In genomic region chr1:244862699-244863490, GRCh38 we compare ENCODE assay signal across 8 cellular contexts. TPM values are rescaled to one million over a fixed set of nuclear protein-coding genes. Genes with fewer than 3 reads are reported as not detected.
DNase-seq lines count a peak whose midpoint lies in the region; ATAC-seq, FAIRE-seq and TF ChIP-seq lines count a peak whose summit lies in the region.

No MANE protein-coding gene starts in this region.

- H3K9me3 ChIP-seq in pancreas (no peaks in the 10 kb centered on the region), thyroid gland (no peaks in the 10 kb centered on the region)

- TF ChIP-seq CTCF in pancreas (IDR thresholded peaks at IDR 0.05) (no peak), thyroid gland (IDR thresholded peaks at IDR 0.05) (peak in 1 of 6 experiments; percentile 20)

- ATAC-seq in HG02571 (IDR thresholded peaks at IDR 0.05; ENCODE audit: unreplicated experiment): peak; percentile 52
- ATAC-seq in activated naive CD8-positive, alpha-beta T cell treated with anti-CD3 and anti-CD28 coated beads, Interleukin-2, amount 10 ng/mL, durations not matched to agents 7 days and 5 days (ENCODE audit: low read depth): peak; percentile 65
- peak; percentile 85 for ATAC-seq in Right ventricle myocardium inferior
- peak; percentile 68 to 79 (median 78) for ATAC-seq in pancreas

- H3K4me3 ChIP-seq in GM08714 (ENCODE audit: low read length): peak overlapping the region; percentile 88
- peak overlapping the region; percentile 87 to 99 (median 97) for H3K4me3 ChIP-seq in pancreas
- peak overlapping the region; percentile 62 to 99 (median 96) for H3K4me3 ChIP-seq in thyroid gland (replicated peaks in 1 of 3)

- H3K36me3 ChIP-seq in pancreas (peaks cover 8 to 24% (median 18%) of the 10 kb centered on the region in 3 donors), thyroid gland (peaks cover 23 to 24% of the 10 kb centered on the region in 2 donors)

- H3K27me3 ChIP-seq in pancreas: no peaks in the 10 kb centered on the region
- H3K27me3 ChIP-seq in thyroid gland: no peaks in the 10 kb centered on the region

- no peak for FAIRE-seq in pancreas (lab: Jason Lieb, UNC)

- peak; percentile 21 to 86 for TF ChIP-seq POLR2A in thyroid gland (IDR thresholded peaks at IDR 0.05)

- peaks cover 40% of the 10 kb centered on the region for H3K36me3 Mint-ChIP-seq in activated naive CD8-positive, alpha-beta T cell treated with anti-CD3 and anti-CD28 coated beads, Interleukin-2, amount 10 ng/mL, durations not matched to agents 7 days and 5 days

- no peaks in the 10 kb centered on the region for H3K9me3 Mint-ChIP-seq in activated naive CD8-positive, alpha-beta T cell treated with anti-CD3 and anti-CD28 coated beads, Interleukin-2, amount 10 ng/mL, durations not matched to agents 7 days and 5 days

- H3K4me1 ChIP-seq in pancreas: peaks cover 19 to 40% (median 26%) of the 10 kb centered on the region in 3 donors
- peaks cover 29 to 31% of the 10 kb centered on the region in 2 donors for H3K4me1 ChIP-seq in thyroid gland

- peak overlapping the region; percentile 96 to 100 (median 98) for H3K27ac ChIP-seq in pancreas
- H3K27ac ChIP-seq in thyroid gland: peak overlapping the region; percentile 98 to 100 (median 100)

- WGBS in pancreas, 2 donors: 0% methylated on average over 47 to 87 of the region's 87 CpGs
- WGBS in thyroid gland, 2 donors: 0 to 1% methylated on average over 19 of the region's 87 CpGs

- peak overlapping the region; percentile 90 for H3K4me3 Mint-ChIP-seq in activated naive CD8-positive, alpha-beta T cell treated with anti-CD3 and anti-CD28 coated beads, Interleukin-2, amount 10 ng/mL, durations not matched to agents 7 days and 5 days

- POLR2A ChIA-PET in activated naive CD8-positive, alpha-beta T cell treated with anti-CD3 and anti-CD28 coated beads, Interleukin-2, amount 10 ng/mL, durations not matched to agents 7 days and 5 days (lab: Charles Lee): interaction anchor here (0.5 to 18.9 kb wide), 12 partner anchors 8 to 412 kb away, joined by 3 to 391 read pairs (median 5); partner anchors contain the start of gene COX20

- peaks cover 40% of the 10 kb centered on the region for H3K4me1 Mint-ChIP-seq in activated naive CD8-positive, alpha-beta T cell treated with anti-CD3 and anti-CD28 coated beads, Interleukin-2, amount 10 ng/mL, durations not matched to agents 7 days and 5 days

- peak; percentile 96 for DNase-seq in NCI-H1048 (lab: John Stamatoyannopoulos, UW)
- peak; percentile 90 for DNase-seq in SKM-1 treated with dmso at 0.1 percent for 144 hours (lab: John Stamatoyannopoulos, UW; ENCODE audit: unreplicated experiment)
- DNase-seq in activated naive CD8-positive, alpha-beta T cell treated with anti-CD3 and anti-CD28 coated beads, Interleukin-2, amount 10 ng/mL, durations not matched to agents 7 days and 5 days: peak; percentile 94
- DNase-seq in Right ventricle myocardium inferior (ENCODE audit: missing footprints): peak; percentile 98
- DNase-seq in pancreas: peak; percentile 96 to 100 (median 98)
- peak; percentile 96 to 97 for DNase-seq in thyroid gland

- intact Hi-C loops in Right ventricle myocardium inferior (cut with DNase I) (loop anchor here (2.0 kb wide), 1 partner anchor 210 kb away; the partner anchor contains the start of gene DESI2), pancreas (cut with DNase I) (no loop called here), thyroid gland (cut with DNase I) (loop anchor here (5.0 kb wide), 1 partner anchor 104 kb away; a partner anchor contains a TSS)

- no peaks in the 10 kb centered on the region for H3K27me3 Mint-ChIP-seq in activated naive CD8-positive, alpha-beta T cell treated with anti-CD3 and anti-CD28 coated beads, Interleukin-2, amount 10 ng/mL, durations not matched to agents 7 days and 5 days

- H3K27ac Mint-ChIP-seq in activated naive CD8-positive, alpha-beta T cell treated with anti-CD3 and anti-CD28 coated beads, Interleukin-2, amount 10 ng/mL, durations not matched to agents 7 days and 5 days: peak overlapping the region; percentile 98

RNA-seq across cellular contexts. Expression of gene HNRNPU, which starts 1.4 kb away (rescaled TPM):
- total RNA-seq in activated naive CD8-positive, alpha-beta T cell treated with anti-CD3 and anti-CD28 coated beads, Interleukin-2, amount 10 ng/mL, durations not matched to agents 7 days and 5 days: 100 to 1,000 TPM; 388 to 398 TPM
- total RNA-seq in Right ventricle myocardium inferior (165 TPM), pancreas (100 to 1,000 TPM in 4 of 6 donors, 10 to 100 TPM in 2; 87.9 to 157 (median 115) TPM), thyroid gland (100 to 1,000 TPM; 305 to 433 (median 344) TPM)
- 100 to 1,000 TPM in 1 of 2 donors, 10 to 100 TPM in 1; 59.1 to 111 TPM for polyA plus RNA-seq in pancreas

RNA-seq across cellular contexts. Expression of gene COX20, which starts 27.4 kb away (rescaled TPM):
- total RNA-seq in activated naive CD8-positive, alpha-beta T cell treated with anti-CD3 and anti-CD28 coated beads, Interleukin-2, amount 10 ng/mL, durations not matched to agents 7 days and 5 days: 10 to 100 TPM; 25.1 to 25.9 TPM
- total RNA-seq in Right ventricle myocardium inferior (58.4 TPM), pancreas (10 to 100 TPM; 10.7 to 21.8 (median 14.8) TPM), thyroid gland (10 to 100 TPM; 68.8 to 83.6 (median 73.5) TPM)
- 10 to 100 TPM; 41.1 to 44.5 TPM for polyA plus RNA-seq in pancreas

Comparison
In these comparisons a context has a peak if more than half of its experiments do, and no peak if none do; other contexts are left out.
1. Peak in every context shown above with its lines: DNase-seq, ATAC-seq, H3K4me3 ChIP-seq and H3K27ac ChIP-seq.
2. intact Hi-C loops: an anchor here in Right ventricle myocardium inferior (2.0 kb wide) and thyroid gland (5.0 kb wide); none called in pancreas.